Comparison of ENCODE assay signal across 9 cellular contexts in genomic region chr6:20947977-20948376, GRCh38.
"Had no signal": no experiment of that assay in that cellular context is flagged by ENCODE, and none has a peak within 500 bp of the region (broad histone marks: within the 10 kb centered on the region; RNA-seq: fewer than 3 reads in every experiment).

No MANE protein-coding gene starts in this region.

- H2AFZ ChIP-seq: GM23248 had no signal

- DNase-seq: GM23248, GOT3, H7, IMR-90, KBM-7 had no signal

- H3K36me3 ChIP-seq: HAP-1 had no signal

- ATAC-seq: HCT116 had no signal

- H3K27ac ChIP-seq: GM23248, HL-60, KMS-11 had no signal

- H3K9ac ChIP-seq: GM23248, KMS-11 had no signal

- H3K4me2 ChIP-seq: KMS-11 had no signal

- H3K4me3 ChIP-seq: GM23248, HAP-1 had no signal
